Comparison of ENCODE assay signal across 8 cellular contexts in the genomic region with DNA sequence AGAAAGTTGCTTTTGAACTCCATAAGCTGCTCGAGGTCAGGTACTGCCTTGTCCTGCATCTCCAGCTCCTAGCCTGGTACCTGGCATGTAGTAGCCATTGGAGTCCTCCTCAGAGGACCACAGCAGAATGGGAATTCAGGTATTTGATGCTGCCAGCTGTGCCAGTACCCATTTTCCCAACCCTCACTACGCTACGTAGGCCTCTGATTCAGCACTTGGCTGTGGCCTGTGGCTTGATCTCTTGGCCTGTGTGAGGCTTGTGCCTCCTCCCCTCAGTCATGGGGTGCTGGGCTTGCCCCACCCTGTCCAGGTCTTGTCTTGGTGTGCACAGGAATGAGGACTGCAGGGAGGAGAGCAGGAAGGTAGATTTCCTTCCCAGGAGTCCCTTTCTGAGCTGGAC. TPM values are rescaled to one million over a fixed set of nuclear protein-coding genes. Genes with fewer than 3 reads are reported as not detected.
DNase-seq lines count a peak whose midpoint lies in the region; ATAC-seq and TF ChIP-seq lines count a peak whose summit lies in the region.

No MANE protein-coding gene starts in this region.

- intact Hi-C loops in Right ventricle myocardium superior (cut with DNase I) (no loop called here), dorsolateral prefrontal cortex (cut with DNase I) (no loop called here)

- H3K27ac ChIP-seq in dorsolateral prefrontal cortex: no peak overlapping the region

- no peak for TF ChIP-seq CTCF in WI38 (IDR thresholded peaks at IDR 0.05; ENCODE audit: low read depth, low read length)
- TF ChIP-seq CTCF in dorsolateral prefrontal cortex (IDR thresholded peaks at IDR 0.05 in 54 of 56, conservative IDR thresholded peaks at IDR 0.05 in 2 of 56; ENCODE audit: low read depth in 1 of 56, partially characterized antibody in 56 of 56): no peak

- DNase-seq in AG20443 (ENCODE audit: low spot score) (peak; percentile 42), Right ventricle myocardium superior (no peak), NCI-H1930 (lab: John Stamatoyannopoulos, UW) (no peak), dorsolateral prefrontal cortex (no peak), ecto neural progenitor cell (ENCODE audit: low spot score) (no peak)

- no peaks in the 10 kb centered on the region for H3K27me3 ChIP-seq in dorsolateral prefrontal cortex

- peak overlapping the region; percentile 17; the same call in 1 of the 2 replicates for H3K4me3 ChIP-seq in WI38 (ENCODE audit: low read depth, low read length)
- H3K4me3 ChIP-seq in dorsolateral prefrontal cortex: no peak overlapping the region

- ATAC-seq in GM19324 (IDR thresholded peaks at IDR 0.05; ENCODE audit: low FRiP score, unreplicated experiment) (peak; percentile 38), HG03175 (IDR thresholded peaks at IDR 0.05; ENCODE audit: unreplicated experiment) (peak; percentile 47), Right ventricle myocardium superior (ENCODE audit: poor library complexity) (peak; percentile 30)

RNA-seq across cellular contexts. Expression of a gene that starts 11.8 kb away (rescaled TPM):
- total RNA-seq in Right ventricle myocardium superior (23.1 TPM), dorsolateral prefrontal cortex (10 to 100 TPM; 14.9 to 36.1 (median 22.3) TPM)
